Comparison of ENCODE assay signal across 1 cellular context in the genomic region with DNA sequence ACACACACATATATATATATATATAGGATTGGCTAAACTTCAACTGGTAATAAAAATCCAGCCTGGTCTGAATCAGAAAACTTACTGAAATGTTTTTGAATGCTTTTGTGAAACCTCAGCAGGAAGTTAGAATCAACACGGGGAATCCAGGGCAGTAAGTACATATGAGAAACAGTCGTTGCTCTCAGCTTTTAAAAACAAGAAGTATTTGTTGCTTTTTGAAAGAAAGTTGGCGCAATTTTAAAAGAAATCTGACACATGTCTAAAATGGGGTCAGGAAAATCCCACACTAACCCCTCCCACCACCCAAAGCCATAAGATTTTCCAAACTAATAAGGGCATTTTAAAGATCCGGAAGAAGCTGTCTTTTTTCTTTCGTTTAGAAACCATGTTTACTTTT.
TF ChIP-seq lines count a peak whose summit lies in the region.

No MANE protein-coding gene starts in this region.

TF ChIP-seq in endothelial cell of umbilical vein, 7 proteins besides CTCF, POLR2A, EP300 and RAD21:
- TF ChIP-seq EZH2 (IDR thresholded peaks at IDR 0.05; ENCODE audit: borderline replicate concordance, low read depth, low read length, severe bottlenecking): no peak
- TF ChIP-seq FOS (IDR thresholded peaks at IDR 0.05; ENCODE audit: borderline replicate concordance, insufficient read depth, low read length): no peak
- TF ChIP-seq, protein P1, sequence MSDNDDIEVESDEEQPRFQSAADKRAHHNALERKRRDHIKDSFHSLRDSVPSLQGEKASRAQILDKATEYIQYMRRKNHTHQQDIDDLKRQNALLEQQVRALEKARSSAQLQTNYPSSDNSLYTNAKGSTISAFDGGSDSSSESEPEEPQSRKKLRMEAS (IDR thresholded peaks at IDR 0.05; ENCODE audit: insufficient read depth, insufficient read length): no peak
- no peak for TF ChIP-seq POLR2AphosphoS5 (IDR thresholded peaks at IDR 0.05; ENCODE audit: insufficient read depth, low read depth, low read length)
- no peak for TF ChIP-seq MYC (IDR thresholded peaks at IDR 0.05; ENCODE audit: low read depth, low read length)
- TF ChIP-seq GATA2 (IDR thresholded peaks at IDR 0.05; ENCODE audit: insufficient read depth, insufficient read length, low read depth, low read length): no peak
- TF ChIP-seq JUN (IDR thresholded peaks at IDR 0.05; ENCODE audit: borderline replicate concordance, insufficient read depth, insufficient read length, low read depth): no peak
